In the genomic region with DNA sequence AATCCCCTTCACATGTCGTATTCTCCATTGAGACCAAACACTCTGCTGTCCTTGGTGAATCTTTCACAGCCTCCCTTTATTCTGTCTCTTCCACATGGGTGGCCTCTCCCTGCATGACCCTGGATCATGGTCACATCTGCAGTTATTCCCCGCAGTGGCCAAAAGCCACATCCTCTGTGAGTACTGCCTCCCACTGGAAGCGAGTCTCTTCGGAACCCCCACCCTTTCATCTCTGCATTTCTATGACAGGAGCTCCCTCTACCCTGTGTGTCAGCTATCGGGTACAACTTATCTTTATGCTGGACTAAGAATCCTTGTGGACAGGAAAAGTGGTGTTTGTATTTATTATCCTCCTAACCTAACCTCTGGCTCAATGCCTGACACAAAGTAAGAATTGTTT, we compare ENCODE assay signal across 16 cellular contexts. TPM values are rescaled to one million over a fixed set of nuclear protein-coding genes. Genes with fewer than 3 reads are reported as not detected.
DNase-seq lines count a peak whose midpoint lies in the region; ATAC-seq and TF ChIP-seq lines count a peak whose summit lies in the region.
"Had no signal": no experiment of that assay in that cellular context is flagged by ENCODE, and none has a peak within 500 bp of the region (broad histone marks: within the 10 kb centered on the region; RNA-seq: fewer than 3 reads in every experiment).

No MANE protein-coding gene starts in this region.

- CTCF ChIA-PET in PC-9 (lab: Charles Lee) = no interaction called here

- POLR2A ChIA-PET in PC-9 (lab: Charles Lee; ENCODE audit: unreplicated experiment) = no interaction called here

- ATAC-seq in heart right ventricle (peak in 7 of 8 donors; percentile 22 to 77 (median 39)), HG02588 (IDR thresholded peaks at IDR 0.05; ENCODE audit: unreplicated experiment) (no peak)
- ATAC-seq: A549 had no signal

- H3K27me3 ChIP-seq in heart right ventricle (peaks cover 0 to 4% (median 0%) of the 10 kb centered on the region in 7 donors), PC-9 (ENCODE audit: insufficient read depth, low read depth) (peaks cover 63% of the 10 kb centered on the region)
- H3K27me3 ChIP-seq: BLaER1 had no signal

- H3K4me3 ChIP-seq in heart right ventricle (no peak overlapping the region), PC-9 (no peak overlapping the region)
- H3K4me3 ChIP-seq: A549, BLaER1, GM23248 had no signal

- DNase-seq in Daoy (ENCODE audit: low read depth) (peak; percentile 32), RPMI7951 (ENCODE audit: low read depth) (peak; percentile 4), heart right ventricle (no peak), left kidney (ENCODE audit: low read depth, low spot score) (peak; percentile 12), NCI-H1436 (lab: John Stamatoyannopoulos, UW) (no peak), PC-9 (no peak)
- no peak for DNase-seq in stimulated activated CD4-positive, alpha-beta T cell treated with anti-CD3 and anti-CD28 coated beads, Interleukin-4, amount 100 ng/mL, for 1 hour
- DNase-seq: Calu3; CD8-positive, alpha-beta memory T cell; DMS 273 treated with DMSO at 0.1 percent for 48 hours; H9; KBM-7 had no signal

- intact Hi-C loops in heart right ventricle (cut with DNase I) = loop anchor here in 1 of 10 donors (10.0 kb wide), 1 partner anchor 64 kb away; no protein-coding TSS in a partner anchor
- intact Hi-C loops in PC-9 (cut with micrococcal nuclease; ENCODE audit: unreplicated experiment) = no loop called here

- H3K9me3 ChIP-seq in heart right ventricle (no peaks in the 10 kb centered on the region), PC-9 (ENCODE audit: insufficient read depth, low read depth) (no peaks in the 10 kb centered on the region)
- H3K9me3 ChIP-seq: A549 had no signal

- H4K20me1 ChIP-seq in PC-9 (ENCODE audit: insufficient read depth) = no peaks in the 10 kb centered on the region
- H4K20me1 ChIP-seq: BLaER1 had no signal

- no peaks in the 10 kb centered on the region for H3K9me2 ChIP-seq in PC-9 (ENCODE audit: insufficient read depth)

- no peak overlapping the region for H2AFZ ChIP-seq in PC-9
- H2AFZ ChIP-seq: GM23248 had no signal

- no TSS peak for BruUV-seq in PC-9 (replicated peaks; lab: Mats Ljungman, UMichigan)

- H3K79me2 ChIP-seq in PC-9 (ENCODE audit: low read depth) = no peaks in the 10 kb centered on the region

- H3K4me1 ChIP-seq in heart right ventricle = peaks cover 0 to 13% (median 5%) of the 10 kb centered on the region in 9 donors
- H3K4me1 ChIP-seq in PC-9 (replicated peaks; ENCODE audit: insufficient read depth) = no peaks in the 10 kb centered on the region
- H3K4me1 ChIP-seq: A549, BLaER1 had no signal

- H3K4me2 ChIP-seq in PC-9 = no peak overlapping the region
- H3K4me2 ChIP-seq: A549, BLaER1 had no signal

- 68 to 80% methylated on average over 5 of the region's 5 CpGs for WGBS in heart right ventricle, 2 donors

- H3K36me3 ChIP-seq in heart right ventricle = no peaks in the 10 kb centered on the region
- no peaks in the 10 kb centered on the region for H3K36me3 ChIP-seq in PC-9 (ENCODE audit: low read depth)
- H3K36me3 ChIP-seq: BLaER1 had no signal

- TF ChIP-seq CTCF in heart right ventricle (IDR thresholded peaks at IDR 0.05) (no peak), PC-9 (conservative IDR thresholded peaks at IDR 0.05) (no peak)

- H3K27ac ChIP-seq in heart right ventricle (no peak overlapping the region), PC-9 (no peak overlapping the region)
- H3K27ac ChIP-seq: A549, BLaER1, GM23248 had no signal

- no peaks in the 10 kb centered on the region for H3F3A ChIP-seq in PC-9 (ENCODE audit: insufficient read depth, low read depth)

RNA-seq across cellular contexts. Expression of a gene that starts 48.6 kb away (rescaled TPM):
- 3.1 and 4.3 TPM in 2 replicates for total RNA-seq in Daoy (2014; rRNA removed; shearing (Covaris generic))
- not detected in 2 replicates for total RNA-seq in RPMI7951 (2014; rRNA removed; shearing (Covaris generic))
- total RNA-seq in heart right ventricle (1 to 10 TPM; 1.5 to 8.8 (median 2.8) TPM), PC-9 (2021) (not detected in 2 replicates)
- polyA plus RNA-seq in heart right ventricle = 10 to 100 TPM; 14.9 to 19.0 TPM
- total RNA-seq: Calu3 had no signal
- polyA plus RNA-seq: A549; CD8-positive, alpha-beta memory T cell had no signal

Comparison
In these comparisons a context has a peak if more than half of its experiments do, and no peak if none do; other contexts are left out.
1. DNase-seq: peak in Daoy (single experiment), RPMI7951 (single experiment) and left kidney (single experiment); none in heart right ventricle (0 of 2), NCI-H1436 (single experiment), PC-9 (0 of 2) and stimulated activated CD4-positive, alpha-beta T cell treated with anti-CD3 and anti-CD28 coated beads, Interleukin-4, amount 100 ng/mL, for 1 hour (single experiment).